Comparison of ENCODE assay signal across 11 cellular contexts in genomic region chr20:60054716-60055371, GRCh38.
DNase-seq lines count a peak whose midpoint lies in the region; ATAC-seq lines count a peak whose summit lies in the region.
"Had no signal": no experiment of that assay in that cellular context is flagged by ENCODE, and none has a peak within 500 bp of the region (broad histone marks: within the 10 kb centered on the region; RNA-seq: fewer than 3 reads in every experiment).

No MANE protein-coding gene starts in this region.

- H3K4me1 Mint-ChIP-seq in activated naive CD8-positive, alpha-beta T cell treated with anti-CD3 and anti-CD28 coated beads, Interleukin-2, amount 50 U/mL, for 24 hours: peaks cover 43% of the 10 kb centered on the region
- H3K4me1 Mint-ChIP-seq in stimulated activated effector memory CD8-positive, alpha-beta T cell treated with anti-CD3 and anti-CD28 coated beads, Interleukin-12 subunit alpha, Interleukin-12 subunit beta, amount 100 ng/mL, for 72 hours: peaks cover 47% of the 10 kb centered on the region

- no peak overlapping the region for H3K27ac Mint-ChIP-seq in activated naive CD8-positive, alpha-beta T cell treated with anti-CD3 and anti-CD28 coated beads, Interleukin-2, amount 50 U/mL, for 24 hours
- H3K27ac Mint-ChIP-seq in stimulated activated effector memory CD8-positive, alpha-beta T cell treated with anti-CD3 and anti-CD28 coated beads, Interleukin-12 subunit alpha, Interleukin-12 subunit beta, amount 100 ng/mL, for 72 hours: peak overlapping the region; percentile 90

- H3K4me3 Mint-ChIP-seq in activated naive CD8-positive, alpha-beta T cell treated with anti-CD3 and anti-CD28 coated beads, Interleukin-2, amount 50 U/mL, for 24 hours: peak overlapping the region; percentile 84
- peak overlapping the region; percentile 75 for H3K4me3 Mint-ChIP-seq in stimulated activated effector memory CD8-positive, alpha-beta T cell treated with anti-CD3 and anti-CD28 coated beads, Interleukin-12 subunit alpha, Interleukin-12 subunit beta, amount 100 ng/mL, for 72 hours

- H3K27me3 Mint-ChIP-seq in activated naive CD8-positive, alpha-beta T cell treated with anti-CD3 and anti-CD28 coated beads, Interleukin-2, amount 50 U/mL, for 24 hours: no peaks in the 10 kb centered on the region

- no peaks in the 10 kb centered on the region for H3K36me3 Mint-ChIP-seq in activated naive CD8-positive, alpha-beta T cell treated with anti-CD3 and anti-CD28 coated beads, Interleukin-2, amount 50 U/mL, for 24 hours (ENCODE audit: low read depth)
- no peaks in the 10 kb centered on the region for H3K36me3 Mint-ChIP-seq in stimulated activated effector memory CD8-positive, alpha-beta T cell treated with anti-CD3 and anti-CD28 coated beads, Interleukin-12 subunit alpha, Interleukin-12 subunit beta, amount 100 ng/mL, for 72 hours

- no peak for ATAC-seq in activated naive CD8-positive, alpha-beta T cell treated with anti-CD3 and anti-CD28 coated beads, Interleukin-2, amount 50 U/mL, for 24 hours
- ATAC-seq in stimulated activated effector memory CD8-positive, alpha-beta T cell treated with anti-CD3 and anti-CD28 coated beads, Interleukin-12 subunit alpha, Interleukin-12 subunit beta, amount 100 ng/mL, for 72 hours: no peak
- ATAC-seq in GM19324 (IDR thresholded peaks at IDR 0.05; ENCODE audit: low FRiP score, unreplicated experiment) (no peak), HG03175 (IDR thresholded peaks at IDR 0.05; ENCODE audit: unreplicated experiment) (no peak)
- ATAC-seq: SK-N-SH treated with all-trans-retinoic acid at 6 μM for 48 hours had no signal

- DNase-seq in activated CD8-positive, alpha-beta memory T cell treated with anti-CD3 and anti-CD28 coated beads for 24 hours: peak; percentile 49
- no peak for DNase-seq in activated CD8-positive, alpha-beta memory T cell treated with anti-CD3 and anti-CD28 coated beads, Interleukin-2, amount 50 U/mL, for 4 hours
- DNase-seq in MV-4-11 (lab: John Stamatoyannopoulos, UW) (peak; percentile 97), cerebellar nuclear complex (lab: John Stamatoyannopoulos, UW) (no peak)
- no peak for DNase-seq in activated naive CD8-positive, alpha-beta T cell treated with anti-CD3 and anti-CD28 coated beads, Interleukin-2, amount 50 U/mL, for 24 hours
- DNase-seq in stimulated activated effector memory CD8-positive, alpha-beta T cell treated with anti-CD3 and anti-CD28 coated beads, Interleukin-12 subunit alpha, Interleukin-12 subunit beta, amount 100 ng/mL, for 72 hours (ENCODE audit: low spot score in 2 of 2): no peak
- DNase-seq: NCI-H1436 treated with DMSO at 0.1 percent for 48 hours, NCI-H748 treated with DMSO at 0.1 percent for 48 hours had no signal

- no peaks in the 10 kb centered on the region for H3K9me3 Mint-ChIP-seq in activated naive CD8-positive, alpha-beta T cell treated with anti-CD3 and anti-CD28 coated beads, Interleukin-2, amount 50 U/mL, for 24 hours
- no peaks in the 10 kb centered on the region for H3K9me3 Mint-ChIP-seq in stimulated activated effector memory CD8-positive, alpha-beta T cell treated with anti-CD3 and anti-CD28 coated beads, Interleukin-12 subunit alpha, Interleukin-12 subunit beta, amount 100 ng/mL, for 72 hours

Comparison
In these comparisons a context has a peak if more than half of its experiments do, and no peak if none do; other contexts are left out.
1. DNase-seq: peak in activated CD8-positive, alpha-beta memory T cell treated with anti-CD3 and anti-CD28 coated beads for 24 hours (single experiment) and MV-4-11 (single experiment); none in activated CD8-positive, alpha-beta memory T cell treated with anti-CD3 and anti-CD28 coated beads, Interleukin-2, amount 50 U/mL, for 4 hours (single experiment), activated naive CD8-positive, alpha-beta T cell treated with anti-CD3 and anti-CD28 coated beads, Interleukin-2, amount 50 U/mL, for 24 hours (single experiment), stimulated activated effector memory CD8-positive, alpha-beta T cell treated with anti-CD3 and anti-CD28 coated beads, Interleukin-12 subunit alpha, Interleukin-12 subunit beta, amount 100 ng/mL, for 72 hours (0 of 2) and cerebellar nuclear complex (0 of 2).